8 cellular contexts compared by ENCODE assay signal in the genomic region with DNA sequence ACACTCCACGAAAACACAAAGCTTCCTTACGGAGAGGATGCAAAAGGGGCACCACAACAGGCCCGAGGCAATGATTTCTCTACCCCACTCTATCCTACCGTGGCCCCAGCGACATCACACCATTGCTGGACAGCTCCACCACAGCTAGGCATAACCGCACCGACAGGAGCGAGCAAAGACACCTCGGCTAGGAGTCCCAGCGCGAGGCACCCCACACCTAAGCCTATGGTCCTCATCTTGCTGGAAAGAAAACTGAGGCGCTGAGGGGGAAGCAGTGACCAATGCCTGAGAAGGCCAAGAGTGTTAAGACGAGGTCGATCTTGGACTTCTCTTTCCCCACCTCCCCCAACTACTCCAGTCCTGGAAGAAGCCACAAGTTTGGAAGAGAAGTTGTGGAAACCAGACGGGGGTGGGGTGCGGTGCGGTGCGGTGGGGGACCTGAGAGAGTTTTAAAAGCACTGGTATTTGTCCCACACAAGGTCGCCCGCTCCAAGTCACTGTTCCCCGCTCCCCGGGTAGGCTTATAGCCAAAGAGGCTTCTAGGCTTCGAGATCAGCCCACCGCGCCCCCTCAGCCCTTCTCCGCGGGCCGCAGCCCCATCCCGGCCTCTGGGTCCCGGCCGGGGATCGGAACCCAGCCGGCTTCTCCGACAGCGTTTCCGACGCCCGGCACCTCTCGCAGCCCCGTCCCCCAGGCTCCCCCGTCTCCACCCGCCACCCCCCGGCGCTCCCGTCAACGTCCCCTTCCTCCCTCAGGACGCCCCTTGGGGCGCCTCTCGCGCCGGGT. TPM values are rescaled to one million over a fixed set of nuclear protein-coding genes. Genes with fewer than 3 reads are reported as not detected.
A peak's percentile ranks its signal among the peaks of the same experiment; 100 is the strongest.
DNase-seq lines count a peak whose midpoint lies in the region; ATAC-seq lines count a peak whose summit lies in the region.

No MANE protein-coding gene starts in this region.

- peaks cover 8% of the 10 kb centered on the region; the same call in 1 of the 2 replicates for H3K4me1 ChIP-seq in iPS-20b (ENCODE audit: insufficient read depth, low read length)

- peak overlapping the region; percentile 77 for H3K4me3 ChIP-seq in iPS-20b (ENCODE audit: low read length)

- no peaks in the 10 kb centered on the region for H3K36me3 ChIP-seq in iPS-20b (ENCODE audit: insufficient read depth, low read depth, low read length)

- peaks cover 14% of the 10 kb centered on the region for H3K27me3 ChIP-seq in iPS-20b (ENCODE audit: insufficient read depth, low read length)

- no peaks in the 10 kb centered on the region for H3K27me3 Mint-ChIP-seq in IgD-negative memory B cell
- H3K27me3 Mint-ChIP-seq in activated naive CD8-positive, alpha-beta T cell treated with anti-CD3 and anti-CD28 coated beads, Interleukin-2, amount 10 ng/mL, durations not matched to agents 7 days and 5 days: no peaks in the 10 kb centered on the region

- H3K27ac Mint-ChIP-seq in IgD-negative memory B cell: peak overlapping the region; percentile 10 to 99 (median 88)
- peak overlapping the region; percentile 94 for H3K27ac Mint-ChIP-seq in activated naive CD8-positive, alpha-beta T cell treated with anti-CD3 and anti-CD28 coated beads, Interleukin-2, amount 10 ng/mL, durations not matched to agents 7 days and 5 days

- no peak overlapping the region for H3K27ac ChIP-seq in iPS-20b (ENCODE audit: low read length)

- POLR2A ChIA-PET in activated naive CD8-positive, alpha-beta T cell treated with anti-CD3 and anti-CD28 coated beads, Interleukin-2, amount 10 ng/mL, durations not matched to agents 7 days and 5 days (lab: Charles Lee): interaction anchor here (1.8 kb wide), 1 partner anchor 316 kb away, joined by 6 read pairs; the partner anchor contains the start of gene NCL

- H3K9me3 Mint-ChIP-seq in IgD-negative memory B cell: no peaks in the 10 kb centered on the region
- no peaks in the 10 kb centered on the region for H3K9me3 Mint-ChIP-seq in activated naive CD8-positive, alpha-beta T cell treated with anti-CD3 and anti-CD28 coated beads, Interleukin-2, amount 10 ng/mL, durations not matched to agents 7 days and 5 days

- H3K9ac ChIP-seq in iPS-20b (ENCODE audit: low read depth, low read length): peak overlapping the region; percentile 23; the same call in 1 of the 2 replicates

- peaks cover 39 to 44% (median 43%) of the 10 kb centered on the region in 3 donors for H3K4me1 Mint-ChIP-seq in IgD-negative memory B cell
- H3K4me1 Mint-ChIP-seq in activated naive CD8-positive, alpha-beta T cell treated with anti-CD3 and anti-CD28 coated beads, Interleukin-2, amount 10 ng/mL, durations not matched to agents 7 days and 5 days: peaks cover 44% of the 10 kb centered on the region

- no peaks in the 10 kb centered on the region for H3K36me3 Mint-ChIP-seq in IgD-negative memory B cell
- peaks cover 3% of the 10 kb centered on the region for H3K36me3 Mint-ChIP-seq in activated naive CD8-positive, alpha-beta T cell treated with anti-CD3 and anti-CD28 coated beads, Interleukin-2, amount 10 ng/mL, durations not matched to agents 7 days and 5 days

- DNase-seq in NOMO-1 treated with DMSO at 0.1 percent for 48 hours (lab: John Stamatoyannopoulos, UW; ENCODE audit: unreplicated experiment) (peak; percentile 9), NOMO-1 treated with dmso at 0.1 percent for 144 hours (lab: John Stamatoyannopoulos, UW; ENCODE audit: unreplicated experiment) (no peak), GF-D8 (lab: John Stamatoyannopoulos, UW) (no peak)
- DNase-seq in activated naive CD8-positive, alpha-beta T cell treated with anti-CD3 and anti-CD28 coated beads, Interleukin-2, amount 10 ng/mL, durations not matched to agents 7 days and 5 days: no peak
- DNase-seq in stimulated activated CD4-positive, alpha-beta T cell treated with anti-CD3 and anti-CD28 coated beads, Interleukin-2, amount 100 ng/mL, for 24 hours: peak; percentile 21 to 23

- H3K9me3 ChIP-seq in iPS-20b (ENCODE audit: insufficient read depth, low read depth, low read length): no peaks in the 10 kb centered on the region

- peak overlapping the region; percentile 95 to 100 (median 98) for H3K4me3 Mint-ChIP-seq in IgD-negative memory B cell
- peak overlapping the region; percentile 98 for H3K4me3 Mint-ChIP-seq in activated naive CD8-positive, alpha-beta T cell treated with anti-CD3 and anti-CD28 coated beads, Interleukin-2, amount 10 ng/mL, durations not matched to agents 7 days and 5 days

- no peak for ATAC-seq in activated naive CD8-positive, alpha-beta T cell treated with anti-CD3 and anti-CD28 coated beads, Interleukin-2, amount 10 ng/mL, durations not matched to agents 7 days and 5 days (ENCODE audit: low read depth)
- ATAC-seq in GM18861 (IDR thresholded peaks at IDR 0.05; ENCODE audit: unreplicated experiment): no peak

RNA-seq across cellular contexts. Expression of gene PDE6D, which starts 0.8 kb away (rescaled TPM):
- 68.2 TPM for polyA plus RNA-seq in IgD-negative memory B cell
- 10 to 100 TPM; 34.1 TPM for total RNA-seq in activated naive CD8-positive, alpha-beta T cell treated with anti-CD3 and anti-CD28 coated beads, Interleukin-2, amount 10 ng/mL, durations not matched to agents 7 days and 5 days

RNA-seq across cellular contexts. Expression of gene COPS7B, which starts 5.9 kb away (rescaled TPM):
- polyA plus RNA-seq in IgD-negative memory B cell: 40.7 TPM
- 10 to 100 TPM; 43.8 to 48.0 TPM for total RNA-seq in activated naive CD8-positive, alpha-beta T cell treated with anti-CD3 and anti-CD28 coated beads, Interleukin-2, amount 10 ng/mL, durations not matched to agents 7 days and 5 days

Comparison
In these comparisons a context has a peak if more than half of its experiments do, and no peak if none do; other contexts are left out.
1. DNase-seq: peak in NOMO-1 treated with DMSO at 0.1 percent for 48 hours (single experiment) and stimulated activated CD4-positive, alpha-beta T cell treated with anti-CD3 and anti-CD28 coated beads, Interleukin-2, amount 100 ng/mL, for 24 hours (2 of 2); none in NOMO-1 treated with dmso at 0.1 percent for 144 hours (single experiment), activated naive CD8-positive, alpha-beta T cell treated with anti-CD3 and anti-CD28 coated beads, Interleukin-2, amount 10 ng/mL, durations not matched to agents 7 days and 5 days (single experiment) and GF-D8 (single experiment).